Comparison of ENCODE assay signal across 25 cellular contexts in genomic region chr7:13188236-13188635, GRCh38.
"Had no signal": no experiment of that assay in that cellular context is flagged by ENCODE, and none has a peak within 500 bp of the region (broad histone marks: within the 10 kb centered on the region; RNA-seq: fewer than 3 reads in every experiment).

No MANE protein-coding gene starts in this region.

- H3K36me3 Mint-ChIP-seq: memory B cell, mesothelial cell of epicardium, natural killer cell had no signal

- H3K27me3 Mint-ChIP-seq: dendritic cell treated with granulocyte-macrophage colony-stimulating factor and Interleukin-4, amounts not matched to agents 40 ng/mL and 50 ng/mL, for 4 days; memory B cell; progenitor cell of endocrine pancreas had no signal

- H3K27ac Mint-ChIP-seq: dendritic cell treated with granulocyte-macrophage colony-stimulating factor and Interleukin-4, amounts not matched to agents 40 ng/mL and 50 ng/mL, for 4 days; effector memory CD8-positive, alpha-beta T cell; memory B cell; mesothelial cell of epicardium; natural killer cell; progenitor cell of endocrine pancreas had no signal

- H3K9me3 ChIP-seq: esophagus muscularis mucosa, gastroesophageal sphincter, left ventricle myocardium inferior, lower lobe of right lung, pancreas, stomach, thoracic aorta, transverse colon had no signal

- H3K4me3 Mint-ChIP-seq: dendritic cell treated with granulocyte-macrophage colony-stimulating factor and Interleukin-4, amounts not matched to agents 40 ng/mL and 50 ng/mL, for 4 days; effector memory CD8-positive, alpha-beta T cell; memory B cell; mesothelial cell of epicardium; natural killer cell; neural crest cell had no signal

- H3K4me1 Mint-ChIP-seq: memory B cell, natural killer cell, neural crest cell had no signal

- H3K4me3 ChIP-seq: esophagus muscularis mucosa, gastroesophageal sphincter, hepatocyte, left ventricle myocardium inferior, lower lobe of right lung, pancreas, stomach, thoracic aorta, transverse colon had no signal

- H3K9me3 Mint-ChIP-seq: dendritic cell treated with granulocyte-macrophage colony-stimulating factor and Interleukin-4, amounts not matched to agents 40 ng/mL and 50 ng/mL, for 4 days; effector memory CD8-positive, alpha-beta T cell; memory B cell; mesothelial cell of epicardium had no signal

- ATAC-seq: effector memory CD8-positive, alpha-beta T cell; gastroesophageal sphincter; left cardiac atrium; lower lobe of right lung; natural killer cell; pancreas; right cardiac atrium had no signal

- H3K36me3 ChIP-seq: esophagus muscularis mucosa, gastroesophageal sphincter, left ventricle myocardium inferior, lower lobe of right lung, pancreas, stomach, thoracic aorta, transverse colon had no signal

- DNase-seq: effector memory CD8-positive, alpha-beta T cell; kidney; left cardiac atrium; left ventricle myocardium inferior; lower lobe of right lung; natural killer cell; occipital lobe; pancreas; right cardiac atrium; small intestine; stimulated activated CD4-positive, alpha-beta T cell treated with anti-CD3 and anti-CD28 coated beads, Interleukin-12 subunit alpha, Interleukin-12 subunit beta, amount 100 ng/mL, for 4 hours; stimulated activated naive CD4-positive, alpha-beta T cell; stomach; substantia nigra; transverse colon had no signal

- H3K27me3 ChIP-seq: esophagus muscularis mucosa, gastroesophageal sphincter, hepatocyte, pancreas, stomach, transverse colon had no signal

- H3K27ac ChIP-seq: epithelial cell of prostate, esophagus muscularis mucosa, gastroesophageal sphincter, hepatocyte, left ventricle myocardium inferior, lower lobe of right lung, pancreas, stomach, thoracic aorta, transverse colon had no signal
